In genomic region chr6:142014515-142014914, GRCh38 we compare ENCODE assay signal across 15 cellular contexts.
DNase-seq lines count a peak whose midpoint lies in the region; ATAC-seq and TF ChIP-seq lines count a peak whose summit lies in the region.
"Had no signal": no experiment of that assay in that cellular context is flagged by ENCODE, and none has a peak within 500 bp of the region (broad histone marks: within the 10 kb centered on the region; RNA-seq: fewer than 3 reads in every experiment).

No MANE protein-coding gene starts in this region.

- peak overlapping the region; percentile 39 for H3K4me3 ChIP-seq in AG04449 (ENCODE audit: low read depth, low read length)
- H3K4me3 ChIP-seq: gastroesophageal sphincter, HAP-1, vagina had no signal

- ATAC-seq in HG02970 (IDR thresholded peaks at IDR 0.05; ENCODE audit: low FRiP score, unreplicated experiment): no peak
- ATAC-seq: gastroesophageal sphincter had no signal

- POLR2A ChIA-PET in AG04449 (lab: Yijun Ruan, JAX): interaction anchor here (0.8 kb wide), 1 partner anchor 16 kb away, joined by 3 read pairs; no protein-coding TSS in a partner anchor

- CTCF ChIA-PET in AG04449 (lab: Yijun Ruan, JAX): interaction anchor here (1.2 kb wide), 1 partner anchor 23 kb away, joined by 4 read pairs; no protein-coding TSS in a partner anchor

- no peak for TF ChIP-seq CTCF in AG04449 (IDR thresholded peaks at IDR 0.05; ENCODE audit: insufficient read depth, low read length, missing control alignments)

- DNase-seq in AG04449 (ENCODE audit: low read depth, low spot score) (peak; percentile 72), HS-27A (ENCODE audit: low read depth) (peak; percentile 92), astrocyte of the hippocampus (ENCODE audit: low read depth, low spot score) (peak; percentile 84), iris pigment epithelial cell (ENCODE audit: low read depth) (peak; percentile 75), NCI-H2081 treated with DMSO at 0.1 percent for 48 hours (lab: John Stamatoyannopoulos, UW) (no peak), iPS-NIHi11 (ENCODE audit: low spot score) (no peak)
- DNase-seq in activated CD4-positive, alpha-beta T cell treated with anti-CD3 and anti-CD28 coated beads for 4 hours: no peak
- DNase-seq: activated naive CD8-positive, alpha-beta T cell treated with anti-CD3 and anti-CD28 coated beads for 36 hours; CD4-positive, CD25-positive, alpha-beta regulatory T cell; naive B cell; WERI-Rb-1 had no signal

Comparison
In these comparisons a context has a peak if more than half of its experiments do, and no peak if none do; other contexts are left out.
1. DNase-seq: peak in AG04449 (single experiment), HS-27A (single experiment), astrocyte of the hippocampus (single experiment) and iris pigment epithelial cell (single experiment); none in activated CD4-positive, alpha-beta T cell treated with anti-CD3 and anti-CD28 coated beads for 4 hours (0 of 2), NCI-H2081 treated with DMSO at 0.1 percent for 48 hours (single experiment) and iPS-NIHi11 (single experiment).